23 cellular contexts compared by ENCODE assay signal in genomic region chr6:102961902-102962301, GRCh38.
"Had no signal": no experiment of that assay in that cellular context is flagged by ENCODE, and none has a peak within 500 bp of the region (broad histone marks: within the 10 kb centered on the region; RNA-seq: fewer than 3 reads in every experiment).

No MANE protein-coding gene starts in this region.

- H3K4me3 ChIP-seq: coronary artery, dorsolateral prefrontal cortex, esophagus muscularis mucosa, gastroesophageal sphincter, heart left ventricle, hepatocyte, lower lobe of right lung, mucosa of descending colon had no signal

- H3K9me3 ChIP-seq: esophagus muscularis mucosa, gastroesophageal sphincter, heart left ventricle, lower lobe of right lung, mucosa of descending colon had no signal

- H3K27me3 ChIP-seq: dorsolateral prefrontal cortex, esophagus muscularis mucosa, foreskin keratinocyte, gastroesophageal sphincter, heart left ventricle, hepatocyte had no signal

- H3K27ac ChIP-seq: coronary artery, dorsolateral prefrontal cortex, esophagus muscularis mucosa, foreskin keratinocyte, gastroesophageal sphincter, heart left ventricle, hepatocyte, lower lobe of right lung had no signal

- H3K4me3 Mint-ChIP-seq: immature natural killer cell, mesothelial cell of epicardium, naive B cell had no signal

- H3K4me1 ChIP-seq: esophagus muscularis mucosa, foreskin keratinocyte, gastroesophageal sphincter, heart left ventricle, lower lobe of right lung had no signal

- ATAC-seq: foreskin keratinocyte, gastroesophageal sphincter, heart left ventricle, left colon, left lobe of liver, left ventricle myocardium superior, mucosa of descending colon had no signal

- H3K79me2 ChIP-seq: hepatocyte had no signal

- H3K36me3 ChIP-seq: esophagus muscularis mucosa, gastroesophageal sphincter, heart left ventricle, lower lobe of right lung had no signal

- H3K4me1 Mint-ChIP-seq: immature natural killer cell, naive B cell had no signal

- H3K9me3 Mint-ChIP-seq: mesothelial cell of epicardium had no signal

- H3K27me3 Mint-ChIP-seq: naive B cell had no signal

- H2AFZ ChIP-seq: hepatocyte had no signal

- DNase-seq: dermis blood vessel endothelial cell; dorsolateral prefrontal cortex; effector CD4-positive, alpha-beta T cell; effector memory CD4-positive, alpha-beta T cell; foreskin keratinocyte; heart left ventricle; hypothalamus; immature natural killer cell; islet precursor cell; kidney; kidney glomerular epithelial cell; left colon; left ventricle myocardium superior; lower lobe of right lung; mesenchymal stem cell; mucosa of descending colon; naive B cell had no signal

- H3K36me3 Mint-ChIP-seq: mesothelial cell of epicardium, naive B cell had no signal

- H3K27ac Mint-ChIP-seq: immature natural killer cell, mesothelial cell of epicardium, naive B cell had no signal

- H3K4me2 ChIP-seq: hepatocyte had no signal
